Comparison of ENCODE assay signal across 1 cellular context in the genomic region with DNA sequence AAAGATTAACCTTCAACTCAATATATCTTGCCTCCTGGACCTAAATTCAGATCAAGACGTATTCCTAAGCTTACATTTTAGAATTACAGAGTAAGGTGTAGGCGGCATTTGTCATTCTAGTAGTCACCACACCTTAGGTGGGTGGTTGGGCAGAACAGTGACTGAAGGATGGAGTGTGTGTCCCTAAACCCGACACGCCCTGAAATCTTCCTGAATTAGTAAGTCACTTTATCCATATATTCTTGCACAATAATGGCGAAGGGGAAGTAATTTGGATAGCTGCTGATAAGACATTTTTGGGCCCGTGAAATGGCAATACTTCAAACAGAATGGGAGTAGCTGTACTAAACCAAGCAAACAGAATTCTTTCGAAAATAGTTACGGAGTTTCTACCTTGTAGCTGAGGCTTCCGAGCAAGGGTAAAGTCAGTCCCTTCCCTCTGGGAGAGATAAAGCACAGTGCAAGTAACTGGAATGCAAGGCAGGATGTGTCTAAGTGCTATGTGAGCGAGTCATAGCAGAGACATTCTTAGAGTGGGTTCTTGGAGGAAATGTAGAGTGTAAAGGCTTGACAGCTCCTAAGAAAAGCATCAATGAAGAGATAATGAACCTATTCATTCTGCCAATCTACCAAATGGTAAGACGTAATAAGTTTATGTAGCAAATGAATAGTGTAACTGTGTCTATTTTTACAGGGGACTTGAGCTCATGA.
TF ChIP-seq lines count a peak whose summit lies in the region.

No MANE protein-coding gene starts in this region.

TF ChIP-seq in K562, 482 proteins besides CTCF, POLR2A, EP300 and RAD21 (continued from another document):
- TF ChIP-seq, protein P1, sequence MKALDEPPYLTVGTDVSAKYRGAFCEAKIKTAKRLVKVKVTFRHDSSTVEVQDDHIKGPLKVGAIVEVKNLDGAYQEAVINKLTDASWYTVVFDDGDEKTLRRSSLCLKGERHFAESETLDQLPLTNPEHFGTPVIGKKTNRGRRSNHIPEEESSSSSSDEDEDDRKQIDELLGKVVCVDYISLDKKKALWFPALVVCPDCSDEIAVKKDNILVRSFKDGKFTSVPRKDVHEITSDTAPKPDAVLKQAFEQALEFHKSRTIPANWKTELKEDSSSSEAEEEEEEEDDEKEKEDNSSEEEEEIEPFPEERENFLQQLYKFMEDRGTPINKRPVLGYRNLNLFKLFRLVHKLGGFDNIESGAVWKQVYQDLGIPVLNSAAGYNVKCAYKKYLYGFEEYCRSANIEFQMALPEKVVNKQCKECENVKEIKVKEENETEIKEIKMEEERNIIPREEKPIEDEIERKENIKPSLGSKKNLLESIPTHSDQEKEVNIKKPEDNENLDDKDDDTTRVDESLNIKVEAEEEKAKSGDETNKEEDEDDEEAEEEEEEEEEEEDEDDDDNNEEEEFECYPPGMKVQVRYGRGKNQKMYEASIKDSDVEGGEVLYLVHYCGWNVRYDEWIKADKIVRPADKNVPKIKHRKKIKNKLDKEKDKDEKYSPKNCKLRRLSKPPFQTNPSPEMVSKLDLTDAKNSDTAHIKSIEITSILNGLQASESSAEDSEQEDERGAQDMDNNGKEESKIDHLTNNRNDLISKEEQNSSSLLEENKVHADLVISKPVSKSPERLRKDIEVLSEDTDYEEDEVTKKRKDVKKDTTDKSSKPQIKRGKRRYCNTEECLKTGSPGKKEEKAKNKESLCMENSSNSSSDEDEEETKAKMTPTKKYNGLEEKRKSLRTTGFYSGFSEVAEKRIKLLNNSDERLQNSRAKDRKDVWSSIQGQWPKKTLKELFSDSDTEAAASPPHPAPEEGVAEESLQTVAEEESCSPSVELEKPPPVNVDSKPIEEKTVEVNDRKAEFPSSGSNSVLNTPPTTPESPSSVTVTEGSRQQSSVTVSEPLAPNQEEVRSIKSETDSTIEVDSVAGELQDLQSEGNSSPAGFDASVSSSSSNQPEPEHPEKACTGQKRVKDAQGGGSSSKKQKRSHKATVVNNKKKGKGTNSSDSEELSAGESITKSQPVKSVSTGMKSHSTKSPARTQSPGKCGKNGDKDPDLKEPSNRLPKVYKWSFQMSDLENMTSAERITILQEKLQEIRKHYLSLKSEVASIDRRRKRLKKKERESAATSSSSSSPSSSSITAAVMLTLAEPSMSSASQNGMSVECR (CRISPR knock-in tag; IDR thresholded peaks at IDR 0.05) = no peak
- TF ChIP-seq ZNF197 (CRISPR knock-in tag; IDR thresholded peaks at IDR 0.05; ENCODE audit: low read depth) (no peak), XRCC5 (IDR thresholded peaks at IDR 0.05; ENCODE audit: low read depth, low read length) (no peak), ZBTB11 (CRISPR knock-in tag; IDR thresholded peaks at IDR 0.05) (no peak), SREBF2 (CRISPR knock-in tag; IDR thresholded peaks at IDR 0.05) (no peak), FOXJ3 (CRISPR knock-in tag; IDR thresholded peaks at IDR 0.05) (no peak), CSDE1 (IDR thresholded peaks at IDR 0.05) (no peak), ELF4 (CRISPR knock-in tag; IDR thresholded peaks at IDR 0.05) (no peak), ZNF239 (CRISPR knock-in tag; IDR thresholded peaks at IDR 0.05) (no peak), EWSR1 (IDR thresholded peaks at IDR 0.05; ENCODE audit: borderline replicate concordance, low read depth, partially characterized antibody) (no peak), ZNF316 (IDR thresholded peaks at IDR 0.05) (0 out of 2 replicates have a peak, but pooled peaks have one; percentile 3), ZNF23 (CRISPR knock-in tag; IDR thresholded peaks at IDR 0.05) (no peak), MAFG (tag; conservative IDR thresholded peaks at IDR 0.05) (no peak), YBX1 (IDR thresholded peaks at IDR 0.05) (no peak), MYBL2 (IDR thresholded peaks at IDR 0.05; ENCODE audit: low read depth) (no peak), MYBL2 (CRISPR knock-in tag; IDR thresholded peaks at IDR 0.05; ENCODE audit: borderline replicate concordance) (no peak), ZNF184 (CRISPR knock-in tag; IDR thresholded peaks at IDR 0.05) (no peak), BMI1 (IDR thresholded peaks at IDR 0.05; ENCODE audit: low read length) (no peak), CEBPB (tag; IDR thresholded peaks at IDR 0.05) (peak; percentile 85), ZNF324 (CRISPR knock-in tag; IDR thresholded peaks at IDR 0.05) (peak; percentile 71), TAF15 (IDR thresholded peaks at IDR 0.05; ENCODE audit: low read depth, low read length) (no peak), C11orf30 (IDR thresholded peaks at IDR 0.05; ENCODE audit: low read depth) (peak; percentile 20; the same call in 1 of the 2 replicates), GABPB1 (CRISPR knock-in tag; IDR thresholded peaks at IDR 0.05) (no peak), TRIM28 (IDR thresholded peaks at IDR 0.05) (no peak), PCBP2 (IDR thresholded peaks at IDR 0.05; ENCODE audit: low read depth, low read length, poor library complexity, severe bottlenecking) (no peak), TFE3 (CRISPR knock-in tag; IDR thresholded peaks at IDR 0.05) (no peak), RNF2 (IDR thresholded peaks at IDR 0.05) (no peak), E2F8 (IDR thresholded peaks at IDR 0.05; ENCODE audit: low read depth, partially characterized antibody) (no peak), HOXB6 (CRISPR knock-in tag; IDR thresholded peaks at IDR 0.05; ENCODE audit: borderline replicate concordance) (no peak)
- TF ChIP-seq, protein P2, sequence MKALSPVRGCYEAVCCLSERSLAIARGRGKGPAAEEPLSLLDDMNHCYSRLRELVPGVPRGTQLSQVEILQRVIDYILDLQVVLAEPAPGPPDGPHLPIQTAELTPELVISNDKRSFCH (CRISPR knock-in tag; IDR thresholded peaks at IDR 0.05) = no peak
- TF ChIP-seq, protein P2 (tag; IDR thresholded peaks at IDR 0.05) = no peak
- TF ChIP-seq, protein P3, sequence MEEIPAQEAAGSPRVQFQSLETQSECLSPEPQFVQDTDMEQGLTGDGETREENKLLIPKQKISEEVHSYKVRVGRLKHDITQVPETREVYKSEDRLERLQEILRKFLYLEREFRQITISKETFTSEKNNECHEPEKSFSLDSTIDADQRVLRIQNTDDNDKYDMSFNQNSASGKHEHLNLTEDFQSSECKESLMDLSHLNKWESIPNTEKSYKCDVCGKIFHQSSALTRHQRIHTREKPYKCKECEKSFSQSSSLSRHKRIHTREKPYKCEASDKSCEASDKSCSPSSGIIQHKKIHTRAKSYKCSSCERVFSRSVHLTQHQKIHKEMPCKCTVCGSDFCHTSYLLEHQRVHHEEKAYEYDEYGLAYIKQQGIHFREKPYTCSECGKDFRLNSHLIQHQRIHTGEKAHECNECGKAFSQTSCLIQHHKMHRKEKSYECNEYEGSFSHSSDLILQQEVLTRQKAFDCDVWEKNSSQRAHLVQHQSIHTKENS (CRISPR knock-in tag; IDR thresholded peaks at IDR 0.05) = no peak
- TF ChIP-seq, protein P4, sequence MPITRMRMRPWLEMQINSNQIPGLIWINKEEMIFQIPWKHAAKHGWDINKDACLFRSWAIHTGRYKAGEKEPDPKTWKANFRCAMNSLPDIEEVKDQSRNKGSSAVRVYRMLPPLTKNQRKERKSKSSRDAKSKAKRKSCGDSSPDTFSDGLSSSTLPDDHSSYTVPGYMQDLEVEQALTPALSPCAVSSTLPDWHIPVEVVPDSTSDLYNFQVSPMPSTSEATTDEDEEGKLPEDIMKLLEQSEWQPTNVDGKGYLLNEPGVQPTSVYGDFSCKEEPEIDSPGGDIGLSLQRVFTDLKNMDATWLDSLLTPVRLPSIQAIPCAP (CRISPR knock-in tag; IDR thresholded peaks at IDR 0.05; ENCODE audit: borderline replicate concordance) = no peak
- TF ChIP-seq, protein P5, sequence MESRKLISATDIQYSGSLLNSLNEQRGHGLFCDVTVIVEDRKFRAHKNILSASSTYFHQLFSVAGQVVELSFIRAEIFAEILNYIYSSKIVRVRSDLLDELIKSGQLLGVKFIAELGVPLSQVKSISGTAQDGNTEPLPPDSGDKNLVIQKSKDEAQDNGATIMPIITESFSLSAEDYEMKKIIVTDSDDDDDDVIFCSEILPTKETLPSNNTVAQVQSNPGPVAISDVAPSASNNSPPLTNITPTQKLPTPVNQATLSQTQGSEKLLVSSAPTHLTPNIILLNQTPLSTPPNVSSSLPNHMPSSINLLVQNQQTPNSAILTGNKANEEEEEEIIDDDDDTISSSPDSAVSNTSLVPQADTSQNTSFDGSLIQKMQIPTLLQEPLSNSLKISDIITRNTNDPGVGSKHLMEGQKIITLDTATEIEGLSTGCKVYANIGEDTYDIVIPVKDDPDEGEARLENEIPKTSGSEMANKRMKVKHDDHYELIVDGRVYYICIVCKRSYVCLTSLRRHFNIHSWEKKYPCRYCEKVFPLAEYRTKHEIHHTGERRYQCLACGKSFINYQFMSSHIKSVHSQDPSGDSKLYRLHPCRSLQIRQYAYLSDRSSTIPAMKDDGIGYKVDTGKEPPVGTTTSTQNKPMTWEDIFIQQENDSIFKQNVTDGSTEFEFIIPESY (CRISPR knock-in tag; IDR thresholded peaks at IDR 0.05) = no peak
